Comparison of ENCODE assay signal across 15 cellular contexts in the genomic region with DNA sequence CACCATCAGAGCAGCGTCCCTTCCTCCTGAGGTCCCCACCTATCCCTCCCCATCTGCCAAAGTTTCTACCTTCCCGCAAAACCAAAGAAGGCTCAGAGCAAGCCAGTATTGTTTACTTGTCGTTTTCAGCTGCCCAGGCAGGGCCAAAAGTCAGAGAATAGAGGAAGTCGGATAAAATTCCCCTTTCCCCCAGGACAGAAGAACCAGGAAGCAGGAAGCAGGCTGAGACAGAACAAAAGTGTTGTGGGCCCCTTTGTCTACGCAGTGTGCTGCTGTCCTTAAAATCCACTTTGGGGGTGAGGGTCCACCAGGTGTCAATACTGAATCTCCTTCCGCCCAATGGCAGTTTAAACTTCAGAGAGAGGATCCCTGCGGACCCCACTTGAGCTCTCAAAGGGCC.
"Had no signal": no experiment of that assay in that cellular context is flagged by ENCODE, and none has a peak within 500 bp of the region (broad histone marks: within the 10 kb centered on the region; RNA-seq: fewer than 3 reads in every experiment).

No MANE protein-coding gene starts in this region.

- H3K27me3 ChIP-seq: sigmoid colon, stomach, transverse colon, uterus had no signal

- ATAC-seq: foreskin keratinocyte, natural killer cell had no signal

- H3K4me3 ChIP-seq: sigmoid colon, skin epidermis, stomach, thoracic aorta, transverse colon, uterus had no signal

- H3K36me3 ChIP-seq: sigmoid colon, stomach, thoracic aorta, transverse colon, uterus had no signal

- H3K4me3 Mint-ChIP-seq: natural killer cell, neural crest cell had no signal

- H3K9me3 Mint-ChIP-seq: natural killer cell, neural crest cell had no signal

- FAIRE-seq: endothelial cell of umbilical vein had no signal

- H3K9me3 ChIP-seq: sigmoid colon, stomach, thoracic aorta, transverse colon, uterus had no signal

- H3K4me1 Mint-ChIP-seq: natural killer cell, neural crest cell had no signal

- H3K36me3 Mint-ChIP-seq: natural killer cell had no signal

- H3K27ac ChIP-seq: foreskin keratinocyte, sigmoid colon, stomach, thoracic aorta, transverse colon, uterus had no signal

- DNase-seq: erythroblast; foreskin keratinocyte; natural killer cell; sigmoid colon; stimulated activated CD4-positive, alpha-beta T cell treated with anti-CD3 and anti-CD28 coated beads, Interleukin-2, amount 100 ng/mL, for 24 hours; stimulated activated CD4-positive, alpha-beta T cell treated with anti-CD3 and anti-CD28 coated beads, Interleukin-4, amount 100 ng/mL, for 4 hours; stimulated activated naive CD4-positive, alpha-beta T cell; stomach; substantia nigra; transverse colon; uterus had no signal

- H3K4me1 ChIP-seq: foreskin keratinocyte, sigmoid colon, stomach, transverse colon, uterus had no signal

- H3K27ac Mint-ChIP-seq: natural killer cell had no signal
